In the genomic region with DNA sequence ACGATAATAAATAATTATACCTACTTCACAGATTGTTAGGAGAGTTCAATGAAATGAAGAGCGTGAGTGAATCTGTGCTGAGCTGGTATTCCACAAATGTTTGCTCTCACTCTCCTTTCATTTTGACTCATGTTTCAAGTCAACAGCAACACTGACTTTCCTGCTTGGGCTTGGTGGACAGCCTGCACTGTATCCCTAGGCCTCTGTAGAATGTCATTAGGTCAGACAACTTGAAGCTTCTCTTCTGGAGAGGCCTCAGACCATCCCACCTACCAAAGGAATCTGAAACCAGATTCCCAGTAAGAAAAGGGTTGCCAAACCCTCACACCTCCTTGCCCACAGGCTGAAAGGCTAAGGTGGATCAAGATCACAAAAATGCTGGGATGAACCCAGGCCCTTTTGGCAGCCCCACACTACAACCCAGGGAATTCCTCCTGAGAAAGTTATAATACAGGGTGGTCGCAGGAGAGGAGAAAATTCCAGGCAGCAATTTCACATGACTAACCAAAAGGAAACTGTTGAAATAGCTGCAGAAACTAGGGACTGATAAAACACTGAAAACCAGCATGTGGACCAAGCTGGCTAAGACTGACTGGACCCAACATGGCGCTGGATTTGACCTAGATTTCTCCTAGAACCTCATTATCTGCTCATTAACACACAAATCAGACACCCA, we compare ENCODE assay signal across 28 cellular contexts. TPM values are rescaled to one million over a fixed set of nuclear protein-coding genes. Genes with fewer than 3 reads are reported as not detected.
DNase-seq lines count a peak whose midpoint lies in the region; ATAC-seq, FAIRE-seq and TF ChIP-seq lines count a peak whose summit lies in the region.
"Had no signal": no experiment of that assay in that cellular context is flagged by ENCODE, and none has a peak within 500 bp of the region (broad histone marks: within the 10 kb centered on the region; RNA-seq: fewer than 3 reads in every experiment).

No MANE protein-coding gene starts in this region.

- H3K79me2 ChIP-seq in GM23338 (replicated peaks; ENCODE audit: insufficient read depth): no peaks in the 10 kb centered on the region
- H3K79me2 ChIP-seq: hepatocyte had no signal

- H3K4me3 ChIP-seq in GM23338 (no peak overlapping the region), foreskin fibroblast (ENCODE audit: low read depth in 1 of 2, low read length in 2 of 2) (no peak overlapping the region)
- H3K4me3 ChIP-seq: body of pancreas, gastrocnemius medialis, hepatocyte, thyroid gland had no signal

- H3K27ac ChIP-seq in GM23338 (ENCODE audit: low read depth): no peak overlapping the region
- H3K27ac ChIP-seq: body of pancreas, epithelial cell of prostate, gastrocnemius medialis, hepatocyte, thyroid gland had no signal

- no peak overlapping the region for H3K4me2 ChIP-seq in GM23338
- H3K4me2 ChIP-seq: hepatocyte had no signal

- H3K4me1 Mint-ChIP-seq in GM23338: peaks cover 14% of the 10 kb centered on the region
- peaks cover 3% of the 10 kb centered on the region for H3K4me1 Mint-ChIP-seq in activated T-cell treated with anti-CD3 and anti-CD28 coated beads, Interleukin-2, amount 50 U/mL, for 4 hours (ENCODE audit: low read depth)
- H3K4me1 Mint-ChIP-seq: naive thymus-derived CD4-positive, alpha-beta T cell had no signal

- no peaks in the 10 kb centered on the region for H4K20me1 ChIP-seq in GM23338 (replicated peaks; ENCODE audit: insufficient read depth)

- H3K4me3 Mint-ChIP-seq in GM23338: no peak overlapping the region
- H3K4me3 Mint-ChIP-seq in activated T-cell treated with anti-CD3 and anti-CD28 coated beads, Interleukin-2, amount 50 U/mL, for 4 hours: no peak overlapping the region
- H3K4me3 Mint-ChIP-seq: activated CD4-positive, alpha-beta memory T cell treated with anti-CD3 and anti-CD28 coated beads for 36 hours; activated naive CD8-positive, alpha-beta T cell; CD8-positive, alpha-beta T cell; naive thymus-derived CD4-positive, alpha-beta T cell; stimulated activated naive CD8-positive, alpha-beta T cell treated with anti-CD3 and anti-CD28 coated beads, Interleukin-15, Interleukin-2, amounts not matched to agents 100 ng/mL and 50 ng/mL, for 24 hours had no signal

- peaks cover 9% of the 10 kb centered on the region; the same call in 1 of the 2 replicates for H3K4me1 ChIP-seq in GM23338 (ENCODE audit: insufficient read depth)
- H3K4me1 ChIP-seq: body of pancreas, gastrocnemius medialis, thyroid gland had no signal

- no peaks in the 10 kb centered on the region for H3F3A ChIP-seq in GM23338 (replicated peaks; ENCODE audit: low read depth)

- ATAC-seq in GM23338: no peak
- no peak for ATAC-seq in activated T-cell treated with anti-CD3 and anti-CD28 coated beads, Interleukin-2, amount 50 U/mL, for 4 hours
- ATAC-seq: activated CD4-positive, CD25-positive, alpha-beta regulatory T cell treated with anti-CD3 and anti-CD28 coated beads, Interleukin-2, amount 50 U/mL, for 24 hours; body of pancreas; CD8-positive, alpha-beta T cell; gastrocnemius medialis; left lobe of liver; naive thymus-derived CD4-positive, alpha-beta T cell had no signal

- peaks cover 8% of the 10 kb centered on the region; the same call in 2 of the 3 replicates for H3K9me3 Mint-ChIP-seq in GM23338
- no peaks in the 10 kb centered on the region for H3K9me3 Mint-ChIP-seq in activated T-cell treated with anti-CD3 and anti-CD28 coated beads, Interleukin-2, amount 50 U/mL, for 4 hours
- H3K9me3 Mint-ChIP-seq: activated CD4-positive, alpha-beta memory T cell treated with anti-CD3 and anti-CD28 coated beads for 36 hours; CD8-positive, alpha-beta T cell; naive thymus-derived CD4-positive, alpha-beta T cell; stimulated activated naive CD8-positive, alpha-beta T cell treated with anti-CD3 and anti-CD28 coated beads, Interleukin-15, Interleukin-2, amounts not matched to agents 100 ng/mL and 50 ng/mL, for 24 hours had no signal

- H3K27me3 ChIP-seq in GM23338 (ENCODE audit: insufficient read depth): no peaks in the 10 kb centered on the region
- H3K27me3 ChIP-seq: body of pancreas, gastrocnemius medialis, hepatocyte, thyroid gland had no signal

- peaks cover 4% of the 10 kb centered on the region; the same call in 1 of the 3 replicates for H3K36me3 Mint-ChIP-seq in GM23338 (ENCODE audit: low read depth)
- no peaks in the 10 kb centered on the region for H3K36me3 Mint-ChIP-seq in activated T-cell treated with anti-CD3 and anti-CD28 coated beads, Interleukin-2, amount 50 U/mL, for 4 hours (ENCODE audit: insufficient read depth)
- H3K36me3 Mint-ChIP-seq: activated CD4-positive, alpha-beta memory T cell treated with anti-CD3 and anti-CD28 coated beads for 36 hours; activated naive CD8-positive, alpha-beta T cell; CD8-positive, alpha-beta T cell; naive thymus-derived CD4-positive, alpha-beta T cell had no signal

- no peak overlapping the region for H3K27ac Mint-ChIP-seq in GM23338
- H3K27ac Mint-ChIP-seq: activated CD4-positive, alpha-beta memory T cell treated with anti-CD3 and anti-CD28 coated beads for 36 hours; activated naive CD8-positive, alpha-beta T cell; CD8-positive, alpha-beta T cell; naive thymus-derived CD4-positive, alpha-beta T cell; stimulated activated naive CD8-positive, alpha-beta T cell treated with anti-CD3 and anti-CD28 coated beads, Interleukin-15, Interleukin-2, amounts not matched to agents 100 ng/mL and 50 ng/mL, for 24 hours had no signal

- TF ChIP-seq POLR2A in H54 (IDR thresholded peaks at IDR 0.05; ENCODE audit: low read depth, low read length): no peak

- no peaks in the 10 kb centered on the region for H3K36me3 ChIP-seq in GM23338 (ENCODE audit: insufficient read depth)
- H3K36me3 ChIP-seq: gastrocnemius medialis, thyroid gland had no signal

- no peak for FAIRE-seq in H54 (lab: Jason Lieb, UNC)

- no peak for TF ChIP-seq CTCF in GM23338 (conservative IDR thresholded peaks at IDR 0.05; ENCODE audit: low read depth in 2 of 2)
- TF ChIP-seq CTCF in foreskin fibroblast (IDR thresholded peaks at IDR 0.05; ENCODE audit: low read depth, low read length): no peak

- H2AFZ ChIP-seq in GM23338: 0 out of 2 replicates have a peak overlapping the region, but pooled peaks have one; percentile 56
- H2AFZ ChIP-seq: hepatocyte had no signal

- peaks cover 4% of the 10 kb centered on the region for H3K27me3 Mint-ChIP-seq in GM23338 (ENCODE audit: insufficient read depth, low read depth, poor library complexity)
- H3K27me3 Mint-ChIP-seq in activated T-cell treated with anti-CD3 and anti-CD28 coated beads, Interleukin-2, amount 50 U/mL, for 4 hours (ENCODE audit: low read depth): peaks cover 2% of the 10 kb centered on the region
- H3K27me3 Mint-ChIP-seq: activated CD4-positive, alpha-beta memory T cell treated with anti-CD3 and anti-CD28 coated beads for 36 hours; activated naive CD8-positive, alpha-beta T cell; stimulated activated naive CD8-positive, alpha-beta T cell treated with anti-CD3 and anti-CD28 coated beads, Interleukin-15, Interleukin-2, amounts not matched to agents 100 ng/mL and 50 ng/mL, for 24 hours had no signal

- DNase-seq in AG08395 (ENCODE audit: low spot score) (peak; percentile 19), GM23338 (ENCODE audit: low spot score) (no peak), astrocyte of the hippocampus (ENCODE audit: low read depth, low spot score) (peak; percentile 12), foreskin fibroblast (peak; percentile 12 to 30), KG1 (lab: John Stamatoyannopoulos, UW) (no peak), iPS-NIHi7 (ENCODE audit: extremely low spot score) (no peak), H54 (ENCODE audit: insufficient read length, low spot score) (no peak)
- DNase-seq in activated T-cell treated with anti-CD3 and anti-CD28 coated beads, Interleukin-2, amount 50 U/mL, for 4 hours: no peak
- DNase-seq: 8988T; activated CD4-positive, alpha-beta memory T cell treated with anti-CD3 and anti-CD28 coated beads for 36 hours; activated CD8-positive, alpha-beta memory T cell treated with anti-CD3 and anti-CD28 coated beads, Interleukin-2, amount 50 U/mL, for 48 hours; body of pancreas; CD8-positive, alpha-beta T cell; gastrocnemius medialis; mesendoderm; naive thymus-derived CD4-positive, alpha-beta T cell; NCI-H1436; NCI-H2081 treated with DMSO at 0.1 percent for 48 hours; NCI-H446; NCI-H774; occipital lobe; thyroid gland had no signal

- peaks cover 16% of the 10 kb centered on the region for H3K9me2 ChIP-seq in GM23338 (ENCODE audit: insufficient read depth)

TF ChIP-seq in GM23338, 12 proteins besides CTCF, POLR2A, EP300 and RAD21 (continues in another document):
- TF ChIP-seq, protein P1, sequence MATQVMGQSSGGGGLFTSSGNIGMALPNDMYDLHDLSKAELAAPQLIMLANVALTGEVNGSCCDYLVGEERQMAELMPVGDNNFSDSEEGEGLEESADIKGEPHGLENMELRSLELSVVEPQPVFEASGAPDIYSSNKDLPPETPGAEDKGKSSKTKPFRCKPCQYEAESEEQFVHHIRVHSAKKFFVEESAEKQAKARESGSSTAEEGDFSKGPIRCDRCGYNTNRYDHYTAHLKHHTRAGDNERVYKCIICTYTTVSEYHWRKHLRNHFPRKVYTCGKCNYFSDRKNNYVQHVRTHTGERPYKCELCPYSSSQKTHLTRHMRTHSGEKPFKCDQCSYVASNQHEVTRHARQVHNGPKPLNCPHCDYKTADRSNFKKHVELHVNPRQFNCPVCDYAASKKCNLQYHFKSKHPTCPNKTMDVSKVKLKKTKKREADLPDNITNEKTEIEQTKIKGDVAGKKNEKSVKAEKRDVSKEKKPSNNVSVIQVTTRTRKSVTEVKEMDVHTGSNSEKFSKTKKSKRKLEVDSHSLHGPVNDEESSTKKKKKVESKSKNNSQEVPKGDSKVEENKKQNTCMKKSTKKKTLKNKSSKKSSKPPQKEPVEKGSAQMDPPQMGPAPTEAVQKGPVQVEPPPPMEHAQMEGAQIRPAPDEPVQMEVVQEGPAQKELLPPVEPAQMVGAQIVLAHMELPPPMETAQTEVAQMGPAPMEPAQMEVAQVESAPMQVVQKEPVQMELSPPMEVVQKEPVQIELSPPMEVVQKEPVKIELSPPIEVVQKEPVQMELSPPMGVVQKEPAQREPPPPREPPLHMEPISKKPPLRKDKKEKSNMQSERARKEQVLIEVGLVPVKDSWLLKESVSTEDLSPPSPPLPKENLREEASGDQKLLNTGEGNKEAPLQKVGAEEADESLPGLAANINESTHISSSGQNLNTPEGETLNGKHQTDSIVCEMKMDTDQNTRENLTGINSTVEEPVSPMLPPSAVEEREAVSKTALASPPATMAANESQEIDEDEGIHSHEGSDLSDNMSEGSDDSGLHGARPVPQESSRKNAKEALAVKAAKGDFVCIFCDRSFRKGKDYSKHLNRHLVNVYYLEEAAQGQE (IDR thresholded peaks at IDR 0.05; ENCODE audit: unreplicated experiment): no peak
- TF ChIP-seq EZH2phosphoT487 (IDR thresholded peaks at IDR 0.05; ENCODE audit: unreplicated experiment): no peak

RNA-seq across cellular contexts. Expression of a gene that starts 56.9 kb away (rescaled TPM):
- total RNA-seq in GM23338 (2014; rRNA removed; shearing (Covaris generic)): 12.3 and 13.9 TPM in 2 replicates
- polyA plus RNA-seq in GM23338 (2016; fragmentation: Nextera tagmentation; extraction: Ambion mirVana): 14.4 and 16.9 TPM in 2 replicates
- 10 to 100 TPM; 28.9 to 31.1 (median 29.6) TPM for total RNA-seq in activated T-cell treated with anti-CD3 and anti-CD28 coated beads, Interleukin-2, amount 50 U/mL, for 4 hours

Comparison
In these comparisons a context has a peak if more than half of its experiments do, and no peak if none do; other contexts are left out.
1. DNase-seq: peak in AG08395 (single experiment), astrocyte of the hippocampus (single experiment) and foreskin fibroblast (2 of 2); none in GM23338 (single experiment), KG1 (single experiment), iPS-NIHi7 (single experiment), activated T-cell treated with anti-CD3 and anti-CD28 coated beads, Interleukin-2, amount 50 U/mL, for 4 hours (single experiment) and H54 (single experiment).